18 cellular contexts compared by ENCODE assay signal in the genomic region with DNA sequence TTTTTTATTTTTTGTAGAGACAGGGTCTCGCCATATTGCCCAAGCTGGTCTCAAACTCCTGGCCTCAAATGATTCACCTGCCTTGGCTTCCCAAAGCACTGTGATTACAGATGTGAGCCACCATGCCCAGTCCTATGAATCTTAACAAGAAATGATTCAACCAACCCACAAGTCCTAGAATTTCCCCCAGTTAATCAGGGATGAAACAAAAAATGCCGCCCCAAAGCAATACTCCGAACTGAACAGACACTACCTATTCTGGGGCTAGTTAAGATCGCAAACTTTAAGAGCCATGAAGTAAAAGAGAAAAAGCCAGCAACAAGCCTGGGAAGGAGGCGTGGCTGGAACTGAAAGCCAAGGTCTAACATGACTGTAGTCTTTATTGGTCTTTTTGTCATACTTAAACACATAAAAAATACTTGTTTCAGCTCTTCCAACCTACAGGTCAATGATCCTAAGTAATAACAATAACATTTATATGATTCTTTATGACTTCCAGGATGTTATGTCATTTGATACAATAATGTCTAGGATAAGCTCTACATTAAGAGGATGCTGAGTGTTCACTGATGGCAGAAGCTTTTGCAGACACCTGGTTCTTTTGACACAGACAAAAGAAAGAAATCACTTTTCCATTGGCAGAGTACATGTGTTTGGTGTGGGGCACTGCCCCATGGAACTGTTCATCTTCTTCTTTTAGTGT.
"Had no signal": no experiment of that assay in that cellular context is flagged by ENCODE, and none has a peak within 500 bp of the region (broad histone marks: within the 10 kb centered on the region; RNA-seq: fewer than 3 reads in every experiment).

No MANE protein-coding gene starts in this region.

- H3K4me3 ChIP-seq: dorsolateral prefrontal cortex, ovary, psoas muscle, transverse colon, uterus had no signal

- H3K9me3 ChIP-seq: ovary, psoas muscle, transverse colon, uterus had no signal

- H3K4me1 Mint-ChIP-seq: activated naive CD4-positive, alpha-beta T cell treated with anti-CD3 and anti-CD28 coated beads, Interleukin-2, amount 10 ng/mL, durations not matched to agents 7 days and 5 days; activated naive CD8-positive, alpha-beta T cell treated with anti-CD3 and anti-CD28 coated beads, Interleukin-2, amount 50 U/mL, for 24 hours; naive thymus-derived CD4-positive, alpha-beta T cell had no signal

- H3K36me3 ChIP-seq: brain microvascular endothelial cell, ovary, transverse colon, uterus had no signal

- ATAC-seq: activated naive CD8-positive, alpha-beta T cell treated with anti-CD3 and anti-CD28 coated beads, Interleukin-2, amount 50 U/mL, for 24 hours; naive thymus-derived CD4-positive, alpha-beta T cell; psoas muscle; right cardiac atrium had no signal

- H3K27ac Mint-ChIP-seq: activated naive CD4-positive, alpha-beta T cell treated with anti-CD3 and anti-CD28 coated beads, Interleukin-2, amount 10 ng/mL, durations not matched to agents 7 days and 5 days; activated naive CD8-positive, alpha-beta T cell treated with anti-CD3 and anti-CD28 coated beads, Interleukin-2, amount 50 U/mL, for 24 hours; naive thymus-derived CD4-positive, alpha-beta T cell; stimulated activated naive CD8-positive, alpha-beta T cell treated with anti-CD3 and anti-CD28 coated beads, Interleukin-15, Interleukin-2, amounts not matched to agents 100 ng/mL and 50 ng/mL, for 24 hours had no signal

- DNase-seq: activated CD4-positive, alpha-beta T cell treated with anti-CD3 and anti-CD28 coated beads, Interleukin-2, amount 50 U/mL, for 1 hour; activated CD4-positive, CD25-positive, alpha-beta regulatory T cell treated with anti-CD3 and anti-CD28 coated beads, Interleukin-2, amount 50 U/mL, for 72 hours; activated CD8-positive, alpha-beta memory T cell treated with anti-CD3 and anti-CD28 coated beads, Interleukin-2, amount 50 U/mL, for 4 hours; activated effector memory CD4-positive, alpha-beta T cell treated with Interleukin-2 at 50 U/mL for 16 hours; activated naive CD4-positive, alpha-beta T cell treated with anti-CD3 and anti-CD28 coated beads, Interleukin-2, amount 10 ng/mL, durations not matched to agents 7 days and 5 days; activated naive CD8-positive, alpha-beta T cell treated with anti-CD3 and anti-CD28 coated beads, Interleukin-2, amount 50 U/mL, for 24 hours; activated T-cell treated with anti-CD3 and anti-CD28 coated beads, Interleukin-2, amount 50 U/mL, for 48 hours; anterior cingulate cortex; brain microvascular endothelial cell; central memory CD4-positive, alpha-beta T cell; dorsolateral prefrontal cortex; naive thymus-derived CD4-positive, alpha-beta T cell; ovary; psoas muscle; right cardiac atrium; transverse colon; uterus had no signal

- H3K9me3 Mint-ChIP-seq: activated naive CD4-positive, alpha-beta T cell treated with anti-CD3 and anti-CD28 coated beads, Interleukin-2, amount 10 ng/mL, durations not matched to agents 7 days and 5 days; activated naive CD8-positive, alpha-beta T cell treated with anti-CD3 and anti-CD28 coated beads, Interleukin-2, amount 50 U/mL, for 24 hours; naive thymus-derived CD4-positive, alpha-beta T cell; stimulated activated naive CD8-positive, alpha-beta T cell treated with anti-CD3 and anti-CD28 coated beads, Interleukin-15, Interleukin-2, amounts not matched to agents 100 ng/mL and 50 ng/mL, for 24 hours had no signal

- H3K36me3 Mint-ChIP-seq: activated naive CD4-positive, alpha-beta T cell treated with anti-CD3 and anti-CD28 coated beads, Interleukin-2, amount 10 ng/mL, durations not matched to agents 7 days and 5 days; naive thymus-derived CD4-positive, alpha-beta T cell had no signal

- H3K27me3 ChIP-seq: brain microvascular endothelial cell, ovary, transverse colon, uterus had no signal

- H3K27me3 Mint-ChIP-seq: activated naive CD4-positive, alpha-beta T cell treated with anti-CD3 and anti-CD28 coated beads, Interleukin-2, amount 10 ng/mL, durations not matched to agents 7 days and 5 days; activated naive CD8-positive, alpha-beta T cell treated with anti-CD3 and anti-CD28 coated beads, Interleukin-2, amount 50 U/mL, for 24 hours had no signal

- H3K4me3 Mint-ChIP-seq: activated naive CD4-positive, alpha-beta T cell treated with anti-CD3 and anti-CD28 coated beads, Interleukin-2, amount 10 ng/mL, durations not matched to agents 7 days and 5 days; activated naive CD8-positive, alpha-beta T cell treated with anti-CD3 and anti-CD28 coated beads, Interleukin-2, amount 50 U/mL, for 24 hours; naive thymus-derived CD4-positive, alpha-beta T cell; stimulated activated naive CD8-positive, alpha-beta T cell treated with anti-CD3 and anti-CD28 coated beads, Interleukin-15, Interleukin-2, amounts not matched to agents 100 ng/mL and 50 ng/mL, for 24 hours had no signal
